Comparison of ENCODE assay signal across 23 cellular contexts in the genomic region with DNA sequence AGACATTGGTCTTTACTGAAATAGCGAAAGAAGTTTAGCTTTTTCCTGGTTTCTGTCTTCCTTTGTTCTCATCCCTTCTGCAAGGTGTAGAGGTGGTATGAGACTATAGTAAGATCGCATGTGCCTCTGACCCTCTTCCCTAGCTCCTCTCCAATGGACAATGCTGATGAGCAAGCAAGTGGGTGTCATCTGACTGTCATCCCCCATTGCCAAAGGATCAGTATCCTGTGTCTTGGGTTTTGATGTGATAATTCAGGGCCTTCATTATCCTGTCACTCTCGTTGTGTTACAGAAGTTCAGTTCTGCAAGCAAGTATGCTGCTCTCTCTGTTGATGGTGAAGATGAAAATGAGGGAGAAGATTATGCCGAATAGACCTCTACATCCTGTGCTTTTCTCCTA. TPM values are rescaled to one million over a fixed set of nuclear protein-coding genes. Genes with fewer than 3 reads are reported as not detected.
DNase-seq lines count a peak whose midpoint lies in the region; ATAC-seq and TF ChIP-seq lines count a peak whose summit lies in the region.
"Had no signal": no experiment of that assay in that cellular context is flagged by ENCODE, and none has a peak within 500 bp of the region (broad histone marks: within the 10 kb centered on the region; RNA-seq: fewer than 3 reads in every experiment).

No MANE protein-coding gene starts in this region.

- peak overlapping the region; percentile 66 for H3K27ac Mint-ChIP-seq in activated naive CD4-positive, alpha-beta T cell treated with anti-CD3 and anti-CD28 coated beads for 36 hours
- H3K27ac Mint-ChIP-seq in activated naive CD4-positive, alpha-beta T cell treated with anti-CD3 and anti-CD28 coated beads, Interleukin-2, amount 50 U/mL, for 72 hours, result no peak overlapping the region
- peak overlapping the region; percentile 73 for H3K27ac Mint-ChIP-seq in stimulated activated effector memory CD8-positive, alpha-beta T cell treated with anti-CD3 and anti-CD28 coated beads, Interleukin-12 subunit alpha, Interleukin-12 subunit beta, amount 100 ng/mL, for 72 hours
- H3K27ac Mint-ChIP-seq in type B pancreatic cell, result no peak overlapping the region
- H3K27ac Mint-ChIP-seq: B cell had no signal

- DNase-seq in activated naive CD4-positive, alpha-beta T cell treated with anti-CD3 and anti-CD28 coated beads for 36 hours, result no peak
- no peak for DNase-seq in activated naive CD4-positive, alpha-beta T cell treated with anti-CD3 and anti-CD28 coated beads, Interleukin-2, amount 50 U/mL, for 72 hours (ENCODE audit: low spot score in 2 of 2)
- DNase-seq in dorsolateral prefrontal cortex, result no peak
- DNase-seq in stimulated activated effector memory CD8-positive, alpha-beta T cell treated with anti-CD3 and anti-CD28 coated beads, Interleukin-12 subunit alpha, Interleukin-12 subunit beta, amount 100 ng/mL, for 72 hours (ENCODE audit: low spot score in 2 of 2), result no peak
- DNase-seq in left lobe of liver (ENCODE audit: low spot score), result no peak
- DNase-seq in type B pancreatic cell (ENCODE audit: extremely low spot score, unreplicated experiment), result no peak
- DNase-seq: activated CD4-positive, CD25-positive, alpha-beta regulatory T cell treated with anti-CD3 and anti-CD28 coated beads, Interleukin-2, amount 50 U/mL, for 72 hours; activated naive CD4-positive, alpha-beta T cell treated with anti-CD3 and anti-CD28 coated beads, Interleukin-2, amount 50 U/mL, for 16 hours; activated T-cell treated with anti-CD3 and anti-CD28 coated beads, Interleukin-2, amount 50 U/mL, for 72 hours; CD8-positive, alpha-beta memory T cell; central memory CD4-positive, alpha-beta T cell; dermis blood vessel endothelial cell; DMS153; GM23248; mammary epithelial cell; NCI-H1105; NCI-H1930; NCI-H526 treated with DMSO at 0.1 percent for 48 hours; posterior cingulate gyrus; upper lobe of right lung had no signal

- ATAC-seq in activated naive CD4-positive, alpha-beta T cell treated with anti-CD3 and anti-CD28 coated beads, Interleukin-2, amount 50 U/mL, for 72 hours, result no peak
- ATAC-seq in stimulated activated effector memory CD8-positive, alpha-beta T cell treated with anti-CD3 and anti-CD28 coated beads, Interleukin-12 subunit alpha, Interleukin-12 subunit beta, amount 100 ng/mL, for 72 hours, result no peak
- no peak for ATAC-seq in left lobe of liver
- ATAC-seq: activated T-cell treated with anti-CD3 and anti-CD28 coated beads, Interleukin-2, amount 50 U/mL, for 72 hours; upper lobe of right lung had no signal

- no peak for TF ChIP-seq CTCF in dorsolateral prefrontal cortex (IDR thresholded peaks at IDR 0.05 in 54 of 56, conservative IDR thresholded peaks at IDR 0.05 in 2 of 56; ENCODE audit: low read depth in 1 of 56, partially characterized antibody in 56 of 56)
- no peak for TF ChIP-seq CTCF in type B pancreatic cell (conservative IDR thresholded peaks at IDR 0.05)

- H3K27me3 ChIP-seq in dorsolateral prefrontal cortex, result no peaks in the 10 kb centered on the region
- H3K27me3 ChIP-seq: SJSA1, upper lobe of right lung had no signal

- intact Hi-C loops in activated naive CD4-positive, alpha-beta T cell treated with anti-CD3 and anti-CD28 coated beads for 36 hours (cut with micrococcal nuclease), result loop anchor here (10.0 kb wide), 1 partner anchor 415 kb away; the partner anchor contains the start of gene PCBP2
- intact Hi-C loops in dorsolateral prefrontal cortex (cut with DNase I), result loop anchor here in 1 of 2 donors (2.0 kb wide), 1 partner anchor 59 kb away; no protein-coding TSS in a partner anchor

- H3K36me3 Mint-ChIP-seq in activated naive CD4-positive, alpha-beta T cell treated with anti-CD3 and anti-CD28 coated beads for 36 hours (ENCODE audit: low read depth), result peaks cover 40% of the 10 kb centered on the region
- H3K36me3 Mint-ChIP-seq in activated naive CD4-positive, alpha-beta T cell treated with anti-CD3 and anti-CD28 coated beads, Interleukin-2, amount 50 U/mL, for 72 hours, result peaks cover 19 to 31% of the 10 kb centered on the region in 2 donors
- peaks cover 79% of the 10 kb centered on the region for H3K36me3 Mint-ChIP-seq in stimulated activated effector memory CD8-positive, alpha-beta T cell treated with anti-CD3 and anti-CD28 coated beads, Interleukin-12 subunit alpha, Interleukin-12 subunit beta, amount 100 ng/mL, for 72 hours
- H3K36me3 Mint-ChIP-seq in type B pancreatic cell, result peaks cover 32% of the 10 kb centered on the region

- no peak overlapping the region for H3K4me3 Mint-ChIP-seq in activated naive CD4-positive, alpha-beta T cell treated with anti-CD3 and anti-CD28 coated beads for 36 hours
- no peak overlapping the region for H3K4me3 Mint-ChIP-seq in stimulated activated effector memory CD8-positive, alpha-beta T cell treated with anti-CD3 and anti-CD28 coated beads, Interleukin-12 subunit alpha, Interleukin-12 subunit beta, amount 100 ng/mL, for 72 hours
- H3K4me3 Mint-ChIP-seq in type B pancreatic cell, result no peak overlapping the region
- H3K4me3 Mint-ChIP-seq: activated T-cell treated with anti-CD3 and anti-CD28 coated beads, Interleukin-2, amount 50 U/mL, for 72 hours; B cell had no signal

- no peaks in the 10 kb centered on the region for H3K9me3 Mint-ChIP-seq in activated naive CD4-positive, alpha-beta T cell treated with anti-CD3 and anti-CD28 coated beads for 36 hours
- no peaks in the 10 kb centered on the region for H3K9me3 Mint-ChIP-seq in activated naive CD4-positive, alpha-beta T cell treated with anti-CD3 and anti-CD28 coated beads, Interleukin-2, amount 50 U/mL, for 72 hours
- no peaks in the 10 kb centered on the region for H3K9me3 Mint-ChIP-seq in stimulated activated effector memory CD8-positive, alpha-beta T cell treated with anti-CD3 and anti-CD28 coated beads, Interleukin-12 subunit alpha, Interleukin-12 subunit beta, amount 100 ng/mL, for 72 hours
- no peaks in the 10 kb centered on the region for H3K9me3 Mint-ChIP-seq in type B pancreatic cell
- H3K9me3 Mint-ChIP-seq: activated T-cell treated with anti-CD3 and anti-CD28 coated beads, Interleukin-2, amount 50 U/mL, for 72 hours; CD8-positive, alpha-beta memory T cell had no signal

- CTCF ChIA-PET in activated naive CD4-positive, alpha-beta T cell treated with anti-CD3 and anti-CD28 coated beads for 36 hours (lab: Charles Lee), result interaction anchor here (1.1 kb wide), 1 partner anchor 9 kb away, joined by 3 read pairs; no protein-coding TSS in a partner anchor

- no peak overlapping the region for H3K4me3 ChIP-seq in dorsolateral prefrontal cortex
- H3K4me3 ChIP-seq: GM23248, SJSA1, upper lobe of right lung had no signal

- H3K27me3 Mint-ChIP-seq in activated naive CD4-positive, alpha-beta T cell treated with anti-CD3 and anti-CD28 coated beads for 36 hours (ENCODE audit: low read depth), result no peaks in the 10 kb centered on the region
- no peaks in the 10 kb centered on the region for H3K27me3 Mint-ChIP-seq in type B pancreatic cell
- H3K27me3 Mint-ChIP-seq: B cell had no signal

- peaks cover 15% of the 10 kb centered on the region for H3K4me1 Mint-ChIP-seq in activated naive CD4-positive, alpha-beta T cell treated with anti-CD3 and anti-CD28 coated beads for 36 hours (ENCODE audit: low read depth)
- peaks cover 6% of the 10 kb centered on the region for H3K4me1 Mint-ChIP-seq in stimulated activated effector memory CD8-positive, alpha-beta T cell treated with anti-CD3 and anti-CD28 coated beads, Interleukin-12 subunit alpha, Interleukin-12 subunit beta, amount 100 ng/mL, for 72 hours
- H3K4me1 Mint-ChIP-seq in type B pancreatic cell (ENCODE audit: unreplicated experiment), result peaks cover 21% of the 10 kb centered on the region
- H3K4me1 Mint-ChIP-seq: B cell had no signal

- peak overlapping the region in 33 of 59 donors; percentile 22 to 86 (median 71) for H3K27ac ChIP-seq in dorsolateral prefrontal cortex
- H3K27ac ChIP-seq: SJSA1 had no signal

RNA-seq across cellular contexts. Expression of gene TNS2, which starts 10.0 kb away (rescaled TPM):
- under 1 TPM; 0.37 to 0.67 TPM for total RNA-seq in activated naive CD4-positive, alpha-beta T cell treated with anti-CD3 and anti-CD28 coated beads for 36 hours
- total RNA-seq in activated naive CD4-positive, alpha-beta T cell treated with anti-CD3 and anti-CD28 coated beads, Interleukin-2, amount 50 U/mL, for 72 hours, result 1 to 10 TPM; 1.2 to 2.1 TPM
- total RNA-seq in dorsolateral prefrontal cortex (100 to 1,000 TPM in 57 of 120 experiments, 10 to 100 TPM in 63; 51.8 to 194 (median 96.4) TPM), left lobe of liver (146 TPM), type B pancreatic cell (ENCODE audit: low replicate concordance) (3.5 and 21.8 TPM in 2 replicates)

RNA-seq across cellular contexts. Expression of gene EIF4B, which starts 33.6 kb away (rescaled TPM):
- total RNA-seq in activated naive CD4-positive, alpha-beta T cell treated with anti-CD3 and anti-CD28 coated beads for 36 hours, result 100 to 1,000 TPM; 813 to 821 TPM
- total RNA-seq in activated naive CD4-positive, alpha-beta T cell treated with anti-CD3 and anti-CD28 coated beads, Interleukin-2, amount 50 U/mL, for 72 hours, result 1,000 to 10,000 TPM in 1 of 2 donors, 100 to 1,000 TPM in 1; 637 to 1,013 TPM
- total RNA-seq in dorsolateral prefrontal cortex (100 to 1,000 TPM; 207 to 375 (median 283) TPM), left lobe of liver (184 TPM), type B pancreatic cell (ENCODE audit: low replicate concordance) (450 and 521 TPM in 2 replicates)

RNA-seq across cellular contexts. Expression of gene SPRYD3, which starts 39.3 kb away (rescaled TPM):
- total RNA-seq in activated naive CD4-positive, alpha-beta T cell treated with anti-CD3 and anti-CD28 coated beads for 36 hours, result 10 to 100 TPM; 20.1 to 20.2 TPM
- total RNA-seq in activated naive CD4-positive, alpha-beta T cell treated with anti-CD3 and anti-CD28 coated beads, Interleukin-2, amount 50 U/mL, for 72 hours, result 10 to 100 TPM; 19.2 to 22.2 TPM
- total RNA-seq in dorsolateral prefrontal cortex, result 100 to 1,000 TPM in 119 of 120 experiments, 10 to 100 TPM in 1; 74.6 to 263 (median 181) TPM
- total RNA-seq in left lobe of liver, result 16.2 TPM
- 22.1 and 43.0 TPM in 2 replicates for total RNA-seq in type B pancreatic cell (ENCODE audit: low replicate concordance)

RNA-seq across cellular contexts. Expression of gene IGFBP6, which starts 57.6 kb away (rescaled TPM):
- 1 to 10 TPM; 3.7 to 6.4 TPM for total RNA-seq in activated naive CD4-positive, alpha-beta T cell treated with anti-CD3 and anti-CD28 coated beads for 36 hours
- total RNA-seq in activated naive CD4-positive, alpha-beta T cell treated with anti-CD3 and anti-CD28 coated beads, Interleukin-2, amount 50 U/mL, for 72 hours, result 1 to 10 TPM; 1.5 to 3.6 TPM
- total RNA-seq in dorsolateral prefrontal cortex (10 to 100 TPM in 119 of 120 experiments, 1 to 10 TPM in 1; 9.9 to 54.8 (median 21.6) TPM), left lobe of liver (5.2 TPM), type B pancreatic cell (ENCODE audit: low replicate concordance) (25.1 and 40.3 TPM in 2 replicates)
- total RNA-seq: B cell; T-helper 1 cell treated with Interleukin-12 subunit alpha and Interleukin-12 subunit beta and Interleukin-4 antibody, amounts not matched to agents 30 ng/mL and 1 ng/mL, for 36 hours had no signal

Comparison
In these comparisons a context has a peak if more than half of its experiments do, and no peak if none do; other contexts are left out.
1. H3K27ac Mint-ChIP-seq: peak in activated naive CD4-positive, alpha-beta T cell treated with anti-CD3 and anti-CD28 coated beads for 36 hours (single experiment) and stimulated activated effector memory CD8-positive, alpha-beta T cell treated with anti-CD3 and anti-CD28 coated beads, Interleukin-12 subunit alpha, Interleukin-12 subunit beta, amount 100 ng/mL, for 72 hours (single experiment); none in activated naive CD4-positive, alpha-beta T cell treated with anti-CD3 and anti-CD28 coated beads, Interleukin-2, amount 50 U/mL, for 72 hours (0 of 2) and type B pancreatic cell (single experiment).